ENCODE assay signal across 1 cellular context in the genomic region with DNA sequence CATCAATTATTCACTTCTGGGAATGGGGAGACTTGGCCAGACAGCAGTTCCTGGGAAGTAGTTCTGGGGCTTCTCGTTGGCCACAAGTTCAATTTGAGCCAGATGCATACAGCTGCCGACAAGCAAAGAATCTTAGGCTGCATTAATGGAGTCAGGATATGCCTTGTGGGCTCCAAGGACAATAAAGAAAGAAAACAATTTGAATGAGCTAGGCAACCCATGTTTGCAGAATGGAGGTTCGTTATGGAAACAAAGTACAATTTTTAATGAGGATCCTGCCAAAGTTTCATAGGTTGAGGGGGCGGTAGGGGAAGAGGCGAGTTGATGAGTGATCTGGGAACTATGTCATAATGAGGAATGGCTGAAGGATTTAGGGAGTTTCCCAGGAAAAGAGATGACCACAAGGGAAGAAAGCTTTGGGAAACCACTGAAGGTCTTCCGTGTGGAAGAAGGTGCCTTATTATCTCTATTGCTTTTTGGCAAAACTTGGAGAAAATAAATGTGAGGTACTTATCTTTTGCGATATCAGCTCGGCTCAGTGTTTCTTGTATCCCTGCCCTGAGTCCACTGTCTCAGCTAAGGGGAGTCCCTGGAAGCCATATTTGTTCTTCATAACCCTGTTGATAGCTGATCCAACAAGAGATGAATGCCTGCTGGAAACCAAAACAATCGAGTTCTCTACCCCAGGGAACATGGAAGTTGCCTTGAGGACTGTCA.
A peak's percentile ranks its signal among the peaks of the same experiment; 100 is the strongest.
TF ChIP-seq lines count a peak whose summit lies in the region.

No MANE protein-coding gene starts in this region.

TF ChIP-seq in PFSK-1, 5 proteins besides CTCF, POLR2A, EP300 and RAD21 (continued from another document):
- 0 out of 4 replicates have a peak, but pooled peaks of 1 of the 2 experiments have one; percentile 21 for TF ChIP-seq REST (IDR thresholded peaks at IDR 0.05; ENCODE audit: insufficient read depth in 1 of 2, low read depth in 2 of 2, low read length in 2 of 2)
